Comparison of ENCODE assay signal across 8 cellular contexts in genomic region chr16:30409125-30410060, GRCh38. TPM values are rescaled to one million over a fixed set of nuclear protein-coding genes. Genes with fewer than 3 reads are reported as not detected.
A peak's percentile ranks its signal among the peaks of the same experiment; 100 is the strongest.
DNase-seq lines count a peak whose midpoint lies in the region; ATAC-seq and TF ChIP-seq lines count a peak whose summit lies in the region.

No MANE protein-coding gene starts in this region.

- ATAC-seq in HG03432 (IDR thresholded peaks at IDR 0.05; ENCODE audit: unreplicated experiment) (peak; percentile 41), right lobe of liver (peak; percentile 71 to 77 (median 74)), HG03175 (IDR thresholded peaks at IDR 0.05; ENCODE audit: unreplicated experiment) (no peak)

- TF ChIP-seq CTCF in colonic mucosa (IDR thresholded peaks at IDR 0.05) = peak; percentile 93
- peak; percentile 92 to 98 (median 96) for TF ChIP-seq CTCF in right lobe of liver (IDR thresholded peaks at IDR 0.05)

- no peaks in the 10 kb centered on the region for H3K27me3 ChIP-seq in colonic mucosa
- H3K27me3 ChIP-seq in right lobe of liver = no peaks in the 10 kb centered on the region

- H3K4me3 ChIP-seq in colonic mucosa (no peak overlapping the region), right lobe of liver (no peak overlapping the region)

- no peaks in the 10 kb centered on the region for H3K9me3 ChIP-seq in colonic mucosa
- no peaks in the 10 kb centered on the region for H3K9me3 ChIP-seq in right lobe of liver

- H3K36me3 ChIP-seq in colonic mucosa (no peaks in the 10 kb centered on the region), right lobe of liver (peaks cover 0 to 6% (median 0%) of the 10 kb centered on the region in 4 donors)

- H3K9ac ChIP-seq in colonic mucosa (ENCODE audit: low read depth in 2 of 2, low read length in 2 of 2) = peak overlapping the region in 1 of 2 donors; percentile 63

- no peaks in the 10 kb centered on the region for H3K4me1 ChIP-seq in colonic mucosa
- peaks cover 0 to 21% (median 10%) of the 10 kb centered on the region in 4 donors for H3K4me1 ChIP-seq in right lobe of liver

- DNase-seq in ELF-1 (ENCODE audit: low read depth, low spot score) (peak; percentile 95), NCI-H748 treated with DMSO at 0.1 percent for 48 hours (lab: John Stamatoyannopoulos, UW) (peak; percentile 66), colonic mucosa (peak; percentile 98), right lobe of liver (peak; percentile 92 to 93 (median 92))
- peak; percentile 95 for DNase-seq in activated CD4-positive, alpha-beta T cell treated with anti-CD3 and anti-CD28 coated beads, Interleukin-2, amount 50 U/mL, for 1 hour
- peak; percentile 94 for DNase-seq in stimulated activated CD4-positive, alpha-beta T cell treated with anti-CD3 and anti-CD28 coated beads, Interleukin-4, amount 100 ng/mL, for 24 hours

- no peak for TF ChIP-seq POLR2A in right lobe of liver (IDR thresholded peaks at IDR 0.05)

- H3K27ac ChIP-seq in colonic mucosa = peak overlapping the region; percentile 25
- H3K27ac ChIP-seq in right lobe of liver = peak overlapping the region in 1 of 3 donors; percentile 45

- WGBS in right lobe of liver (ENCODE audit: insufficient coverage, low coverage, low lambda C conversion rate, missing lambda C conversion rate) = 38% methylated on average over 11 of the region's 15 CpGs

- intact Hi-C loops in colonic mucosa (cut with DNase I) = loop anchor here (10.0 kb wide), 1 partner anchor 315 kb away; the partner anchor contains the start of genes TBX6 and YPEL3
- intact Hi-C loops in right lobe of liver (cut with DNase I) = no loop called here

RNA-seq across cellular contexts. Expression of gene ZNF771, which starts 2.0 kb away (rescaled TPM):
- 1 to 10 TPM; 3.5 to 6.5 TPM for total RNA-seq in colonic mucosa
- total RNA-seq in right lobe of liver = 10 to 100 TPM in 3 of 6 experiments, 1 to 10 TPM in 3; 3.9 to 11.3 (median 9.6) TPM

RNA-seq across cellular contexts. Expression of gene ZNF48, which starts 14.2 kb away (rescaled TPM):
- 1 to 10 TPM; 6.5 to 6.8 TPM for total RNA-seq in colonic mucosa
- 1 to 10 TPM; 2.9 to 4.3 (median 3.9) TPM for total RNA-seq in right lobe of liver

RNA-seq across cellular contexts. Expression of gene DCTPP1, which starts 20.4 kb away (rescaled TPM):
- total RNA-seq in colonic mucosa (100 to 1,000 TPM in 1 of 2 donors, 10 to 100 TPM in 1; 80.9 to 153 TPM), right lobe of liver (10 to 100 TPM; 10.0 to 17.9 (median 13.9) TPM)

RNA-seq across cellular contexts. Expression of gene SEPTIN1, which starts 27.0 kb away (rescaled TPM):
- total RNA-seq in colonic mucosa (1 to 10 TPM; 4.3 to 4.5 TPM), right lobe of liver (1 to 10 TPM in 3 of 6 experiments, under 1 TPM in 3; 0.12 to 1.7 (median 0.93) TPM)

RNA-seq across cellular contexts. Expression of gene MYL11, which starts 34.8 kb away (rescaled TPM):
- total RNA-seq in colonic mucosa = 1 to 10 TPM; 1.1 to 2.2 TPM
- total RNA-seq in right lobe of liver = 1 to 10 TPM in 1 of 6 experiments, not detected in 5; 1.4 TPM

Comparison
In these comparisons a context has a peak if more than half of its experiments do, and no peak if none do; other contexts are left out.
1. RNA of gene DCTPP1, which starts 20.4 kb away (total RNA-seq): 80.9 to 153 TPM in colonic mucosa; 10.0 to 17.9 TPM in right lobe of liver; every median in the first group is over 4 times any median in the second.
2. Peak in every context shown above with its lines, with median percentiles within 50 percentile points of each other: DNase-seq.